Comparison of ENCODE assay signal across 15 cellular contexts in the genomic region with DNA sequence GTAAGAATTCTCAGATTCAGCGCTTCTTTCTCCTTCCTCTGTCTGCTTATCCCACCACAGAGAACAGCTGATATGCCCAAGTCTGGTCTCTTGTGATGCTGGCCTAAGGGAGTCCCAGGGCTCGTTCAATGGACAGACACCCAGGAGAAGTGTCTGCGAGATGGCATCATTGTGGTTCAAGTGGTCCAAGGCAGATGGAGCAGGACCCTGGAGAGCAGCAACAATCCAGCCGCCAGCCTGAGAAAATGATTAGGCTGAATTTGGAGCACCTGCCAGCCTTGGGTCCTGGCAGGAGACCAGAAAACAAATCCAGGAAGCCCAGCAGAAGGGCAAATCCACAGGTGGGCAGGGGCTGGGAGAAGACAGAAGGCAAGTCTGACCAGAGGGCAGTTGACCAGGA.
DNase-seq lines count a peak whose midpoint lies in the region; ATAC-seq and TF ChIP-seq lines count a peak whose summit lies in the region.
"Had no signal": no experiment of that assay in that cellular context is flagged by ENCODE, and none has a peak within 500 bp of the region (broad histone marks: within the 10 kb centered on the region; RNA-seq: fewer than 3 reads in every experiment).

No MANE protein-coding gene starts in this region.

- no peak overlapping the region for H3K23ac ChIP-seq in mesendoderm (ENCODE audit: low read length)

- no peak overlapping the region for H3K27ac ChIP-seq in RWPE2 (ENCODE audit: poor library complexity, severe bottlenecking)
- no peak overlapping the region for H3K27ac ChIP-seq in mesendoderm (ENCODE audit: low read depth, low read length)
- H3K27ac ChIP-seq: SJSA1 had no signal

- DNase-seq in ELF-1 (ENCODE audit: low read depth, low spot score) (peak; percentile 14), NCI-H1105 (lab: John Stamatoyannopoulos, UW) (peak; percentile 40), RWPE2 (ENCODE audit: low spot score) (no peak), mesendoderm (peak; percentile 22), HuH-7.5 (ENCODE audit: low spot score) (no peak), NCI-H187 (lab: John Stamatoyannopoulos, UW) (no peak)
- DNase-seq in activated CD4-positive, alpha-beta T cell treated with anti-CD3 and anti-CD28 coated beads for 4 hours = no peak
- DNase-seq: CD4-positive, CD25-positive, alpha-beta regulatory T cell; GOT3; HFFc6; NCI-H1436; NCI-H82; RPMI8226; SW 1271 had no signal

- no peak overlapping the region for H3K4me2 ChIP-seq in mesendoderm (ENCODE audit: low read length)

- 0 out of 3 replicates have a peak, but pooled peaks have one; percentile 14 for ATAC-seq in RWPE2 (ENCODE audit: low read depth)

- WGBS in mesendoderm (ENCODE audit: extremely low coverage, insufficient coverage, low lambda C conversion rate) = no CpG with 5 or more reads among the region's 4 CpGs

- H3K9ac ChIP-seq in mesendoderm (ENCODE audit: low read length) = no peak overlapping the region

- no peak overlapping the region for H2AK5ac ChIP-seq in mesendoderm (ENCODE audit: low read length)

- no peak for TF ChIP-seq CTCF in RWPE2 (IDR thresholded peaks at IDR 0.05; ENCODE audit: poor library complexity, severe bottlenecking)

- no peaks in the 10 kb centered on the region for H3K79me2 ChIP-seq in mesendoderm (ENCODE audit: control insufficient read depth, insufficient read depth, low read length)

- H3K18ac ChIP-seq in mesendoderm (ENCODE audit: low read length) = no peak overlapping the region

- H3K56ac ChIP-seq in mesendoderm (ENCODE audit: low read length) = no peak overlapping the region

- H3K4me1 ChIP-seq in RWPE2 (ENCODE audit: insufficient read depth, poor library complexity, severe bottlenecking) (no peaks in the 10 kb centered on the region), mesendoderm (ENCODE audit: control insufficient read depth, low read depth, low read length) (no peaks in the 10 kb centered on the region)
- H3K4me1 ChIP-seq: SJSA1 had no signal

- no peak overlapping the region for H4K5ac ChIP-seq in mesendoderm (ENCODE audit: low read length)

- H4K8ac ChIP-seq in mesendoderm (ENCODE audit: low read depth, low read length) = no peak overlapping the region

- no peak overlapping the region for H2BK5ac ChIP-seq in mesendoderm (ENCODE audit: low read length)

- H3K27me3 ChIP-seq in RWPE2 (ENCODE audit: insufficient read depth, poor library complexity, severe bottlenecking) (no peaks in the 10 kb centered on the region), mesendoderm (ENCODE audit: insufficient read depth, low read length, poor library complexity) (no peaks in the 10 kb centered on the region)
- H3K27me3 ChIP-seq: SJSA1 had no signal

- H3K4me3 ChIP-seq in RWPE2 (ENCODE audit: severe bottlenecking) (no peak overlapping the region), mesendoderm (ENCODE audit: low read length) (no peak overlapping the region)
- H3K4me3 ChIP-seq: SJSA1 had no signal

- no peaks in the 10 kb centered on the region for H3K79me1 ChIP-seq in mesendoderm (ENCODE audit: low read length)

- H3K4ac ChIP-seq in mesendoderm (ENCODE audit: low read depth, low read length) = no peak overlapping the region

- H2BK15ac ChIP-seq in mesendoderm (replicated peaks; ENCODE audit: low read depth) = no peak overlapping the region

- H3K9me3 ChIP-seq in RWPE2 (ENCODE audit: severe bottlenecking) = peaks cover 3% of the 10 kb centered on the region
- H3K9me3 ChIP-seq: SJSA1 had no signal

- no peaks in the 10 kb centered on the region for H3K36me3 ChIP-seq in RWPE2 (ENCODE audit: low read depth)
- H3K36me3 ChIP-seq in mesendoderm (ENCODE audit: control insufficient read depth, insufficient read depth, low read length) = no peaks in the 10 kb centered on the region
- H3K36me3 ChIP-seq: SJSA1 had no signal

- no peak overlapping the region for H2BK120ac ChIP-seq in mesendoderm (ENCODE audit: low read depth, low read length)

Comparison
In these comparisons a context has a peak if more than half of its experiments do, and no peak if none do; other contexts are left out.
1. DNase-seq: peak in ELF-1 (single experiment), NCI-H1105 (single experiment) and mesendoderm (single experiment); none in RWPE2 (single experiment), activated CD4-positive, alpha-beta T cell treated with anti-CD3 and anti-CD28 coated beads for 4 hours (0 of 2), HuH-7.5 (single experiment) and NCI-H187 (0 of 2).